ENCODE assay signal across 8 cellular contexts in the genomic region with DNA sequence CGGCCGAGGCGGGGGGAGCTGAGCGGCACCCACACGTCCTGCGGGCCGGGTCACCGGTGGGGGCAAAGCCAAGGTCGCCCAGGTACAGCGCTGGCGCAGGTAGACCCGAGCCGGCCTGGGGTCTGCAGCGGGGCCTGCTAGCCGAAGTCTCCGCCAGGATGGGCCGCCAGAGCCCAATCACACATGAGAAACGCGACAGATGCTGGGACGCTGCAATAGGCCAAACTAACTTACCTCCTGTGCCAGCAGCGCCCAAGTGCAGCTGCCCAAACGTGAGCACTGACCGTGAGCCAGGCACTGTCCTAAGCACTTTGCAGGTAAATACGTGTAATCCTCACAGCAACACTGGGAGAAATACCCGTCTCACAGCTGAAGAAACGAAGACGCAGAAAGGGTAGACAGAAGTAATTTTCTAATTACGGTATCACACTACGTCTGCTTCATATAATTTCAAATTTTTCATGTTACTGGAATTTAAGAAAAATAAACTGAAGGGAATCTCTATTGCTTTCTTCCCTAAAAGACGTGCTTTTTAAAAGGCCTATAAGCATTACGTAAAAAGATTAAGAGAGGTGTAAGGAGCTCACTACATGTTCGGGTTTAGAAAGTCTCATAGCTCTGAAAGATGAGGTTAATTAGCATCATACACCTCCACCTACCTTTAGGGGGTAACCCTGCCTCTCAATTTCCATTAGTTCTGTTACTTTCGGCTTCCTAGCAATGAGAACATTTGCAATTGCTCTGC. TPM values are rescaled to one million over a fixed set of nuclear protein-coding genes. Genes with fewer than 3 reads are reported as not detected.
DNase-seq lines count a peak whose midpoint lies in the region; ATAC-seq and TF ChIP-seq lines count a peak whose summit lies in the region.

No MANE protein-coding gene starts in this region.

- peaks cover 1 to 3% of the 10 kb centered on the region in 2 donors for H3K36me3 Mint-ChIP-seq in activated T-cell treated with anti-CD3 and anti-CD28 coated beads, Interleukin-2, amount 50 U/mL, for 72 hours (ENCODE audit: insufficient read depth in 2 of 2)
- H3K36me3 Mint-ChIP-seq in activated CD8-positive, alpha-beta T cell treated with anti-CD3 and anti-CD28 coated beads for 36 hours (ENCODE audit: low read depth) = peaks cover 2% of the 10 kb centered on the region

- peaks cover 31% of the 10 kb centered on the region for H3K27me3 Mint-ChIP-seq in activated T-cell treated with anti-CD3 and anti-CD28 coated beads, Interleukin-2, amount 50 U/mL, for 72 hours (ENCODE audit: low read depth)
- H3K27me3 Mint-ChIP-seq in activated CD8-positive, alpha-beta T cell treated with anti-CD3 and anti-CD28 coated beads for 36 hours = peaks cover 9% of the 10 kb centered on the region
- peaks cover 31% of the 10 kb centered on the region for H3K27me3 Mint-ChIP-seq in stimulated activated naive CD8-positive, alpha-beta T cell treated with anti-CD3 and anti-CD28 coated beads, Interleukin-15, amount 100 ng/mL, for 72 hours

- intact Hi-C loops in activated CD8-positive, alpha-beta T cell treated with anti-CD3 and anti-CD28 coated beads for 36 hours (cut with micrococcal nuclease) = no loop called here

- H3K9me3 Mint-ChIP-seq in activated T-cell treated with anti-CD3 and anti-CD28 coated beads, Interleukin-2, amount 50 U/mL, for 72 hours = no peaks in the 10 kb centered on the region
- no peaks in the 10 kb centered on the region for H3K9me3 Mint-ChIP-seq in activated CD8-positive, alpha-beta T cell treated with anti-CD3 and anti-CD28 coated beads for 36 hours
- peaks cover 0 to 5% of the 10 kb centered on the region in 2 donors for H3K9me3 Mint-ChIP-seq in stimulated activated naive CD8-positive, alpha-beta T cell treated with anti-CD3 and anti-CD28 coated beads, Interleukin-15, amount 100 ng/mL, for 72 hours

- peak overlapping the region; percentile 75 for H3K27ac Mint-ChIP-seq in activated T-cell treated with anti-CD3 and anti-CD28 coated beads, Interleukin-2, amount 50 U/mL, for 72 hours
- no peak overlapping the region for H3K27ac Mint-ChIP-seq in activated CD8-positive, alpha-beta T cell treated with anti-CD3 and anti-CD28 coated beads for 36 hours
- no peak overlapping the region for H3K27ac Mint-ChIP-seq in stimulated activated naive CD8-positive, alpha-beta T cell treated with anti-CD3 and anti-CD28 coated beads, Interleukin-15, amount 100 ng/mL, for 72 hours

- ATAC-seq in activated T-cell treated with anti-CD3 and anti-CD28 coated beads, Interleukin-2, amount 50 U/mL, for 72 hours (replicated peaks in 1 of 2) = peak in 1 of 2 donors; percentile 50
- no peak for ATAC-seq in activated CD8-positive, alpha-beta T cell treated with anti-CD3 and anti-CD28 coated beads for 36 hours
- no peak for ATAC-seq in stimulated activated naive CD8-positive, alpha-beta T cell treated with anti-CD3 and anti-CD28 coated beads, Interleukin-15, amount 100 ng/mL, for 72 hours
- no peak for ATAC-seq in GM18519 (IDR thresholded peaks at IDR 0.05; ENCODE audit: low FRiP score, unreplicated experiment)

- H3K4me3 ChIP-seq in iPS-18c (ENCODE audit: insufficient read depth, low read depth, low read length) = peak overlapping the region; percentile 50; the same call in 1 of the 2 replicates

- peaks cover 14% of the 10 kb centered on the region for H3K4me1 Mint-ChIP-seq in activated T-cell treated with anti-CD3 and anti-CD28 coated beads, Interleukin-2, amount 50 U/mL, for 72 hours (ENCODE audit: low read depth)
- H3K4me1 Mint-ChIP-seq in activated CD8-positive, alpha-beta T cell treated with anti-CD3 and anti-CD28 coated beads for 36 hours (ENCODE audit: low read depth) = peaks cover 9% of the 10 kb centered on the region
- H3K4me1 Mint-ChIP-seq in stimulated activated naive CD8-positive, alpha-beta T cell treated with anti-CD3 and anti-CD28 coated beads, Interleukin-15, amount 100 ng/mL, for 72 hours = peaks cover 12% of the 10 kb centered on the region

- POLR2A ChIA-PET in activated CD8-positive, alpha-beta T cell treated with anti-CD3 and anti-CD28 coated beads for 36 hours (lab: Charles Lee) = interaction anchor here (0.9 kb wide), 1 partner anchor 165 kb away, joined by 3 read pairs; the partner anchor contains the start of gene LTV1

- H3K9me3 ChIP-seq in iPS-18c (ENCODE audit: control insufficient read depth, insufficient read depth, low read length) = no peaks in the 10 kb centered on the region

- peak overlapping the region; percentile 76 to 77 for H3K4me3 Mint-ChIP-seq in activated T-cell treated with anti-CD3 and anti-CD28 coated beads, Interleukin-2, amount 50 U/mL, for 72 hours
- peak overlapping the region; percentile 61 for H3K4me3 Mint-ChIP-seq in activated CD8-positive, alpha-beta T cell treated with anti-CD3 and anti-CD28 coated beads for 36 hours
- peak overlapping the region; percentile 65 to 73 for H3K4me3 Mint-ChIP-seq in stimulated activated naive CD8-positive, alpha-beta T cell treated with anti-CD3 and anti-CD28 coated beads, Interleukin-15, amount 100 ng/mL, for 72 hours

- TF ChIP-seq CTCF in activated CD8-positive, alpha-beta T cell treated with anti-CD3 and anti-CD28 coated beads for 36 hours (IDR thresholded peaks at IDR 0.05) = no peak

- DNase-seq in activated T-cell treated with anti-CD3 and anti-CD28 coated beads, Interleukin-2, amount 50 U/mL, for 72 hours = no peak
- no peak for DNase-seq in activated T-cell treated with anti-CD3 and anti-CD28 coated beads, Interleukin-2, amount 50 U/mL, for 1 hour
- no peak for DNase-seq in activated CD8-positive, alpha-beta T cell treated with anti-CD3 and anti-CD28 coated beads for 36 hours
- no peak for DNase-seq in stimulated activated naive CD8-positive, alpha-beta T cell treated with anti-CD3 and anti-CD28 coated beads, Interleukin-15, amount 100 ng/mL, for 72 hours
- no peak for DNase-seq in pons (ENCODE audit: low spot score)
- DNase-seq in stimulated activated CD4-positive, alpha-beta T cell treated with anti-CD3 and anti-CD28 coated beads, Interleukin-2, amount 100 ng/mL, for 48 hours = no peak

- CTCF ChIA-PET in activated CD8-positive, alpha-beta T cell treated with anti-CD3 and anti-CD28 coated beads for 36 hours (lab: Charles Lee) = interaction anchor here (1.3 to 1.6 kb wide), 4 partner anchors 8 to 433 kb away, joined by 4 to 8 read pairs (median 6); no protein-coding TSS in a partner anchor

RNA-seq across cellular contexts. Expression of gene PLAGL1, which starts 0.6 kb away (rescaled TPM):
- total RNA-seq in activated T-cell treated with anti-CD3 and anti-CD28 coated beads, Interleukin-2, amount 50 U/mL, for 72 hours = 10 to 100 TPM; 36.6 to 51.8 TPM
- 10 to 100 TPM; 19.0 to 20.7 TPM for total RNA-seq in activated CD8-positive, alpha-beta T cell treated with anti-CD3 and anti-CD28 coated beads for 36 hours
